20 cellular contexts compared by ENCODE assay signal in the genomic region with DNA sequence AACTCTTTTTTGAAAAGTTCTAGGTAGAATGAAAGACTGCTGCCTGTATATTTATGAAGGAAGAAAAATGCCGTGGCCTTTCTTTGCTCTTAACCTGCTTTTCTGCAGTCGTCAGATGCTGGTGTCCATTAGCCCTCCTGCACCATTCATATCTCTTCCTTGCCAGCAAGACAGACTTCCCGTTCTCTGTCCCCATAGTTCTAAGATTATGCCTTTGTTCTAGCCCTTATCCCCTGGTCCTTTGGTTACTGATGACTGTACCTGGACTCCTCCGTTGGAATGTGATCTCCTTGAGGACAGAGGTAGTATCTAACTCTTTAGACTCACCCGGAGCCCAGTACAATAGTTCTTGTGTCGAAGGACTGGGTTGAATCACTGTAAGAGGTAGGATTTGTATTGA.
"Had no signal": no experiment of that assay in that cellular context is flagged by ENCODE, and none has a peak within 500 bp of the region (broad histone marks: within the 10 kb centered on the region; RNA-seq: fewer than 3 reads in every experiment).

No MANE protein-coding gene starts in this region.

- H3K27me3 Mint-ChIP-seq: memory B cell, naive B cell had no signal

- H3K36me3 ChIP-seq: left ventricle myocardium inferior, lower lobe of right lung, stomach, thoracic aorta, upper lobe of left lung, uterus had no signal

- H3K27ac ChIP-seq: hepatocyte, left ventricle myocardium inferior, lower lobe of right lung, thoracic aorta, uterus had no signal

- H3K4me2 ChIP-seq: hepatocyte had no signal

- H3K27me3 ChIP-seq: dorsolateral prefrontal cortex, hepatocyte, stomach, upper lobe of left lung, uterus had no signal

- H3K9me3 ChIP-seq: left ventricle myocardium inferior, lower lobe of right lung, stomach, thoracic aorta, upper lobe of left lung, uterus had no signal

- H2AFZ ChIP-seq: hepatocyte had no signal

- H3K36me3 Mint-ChIP-seq: memory B cell, naive B cell had no signal

- H3K9me3 Mint-ChIP-seq: memory B cell, naive B cell, nephron progenitor cell had no signal

- H3K4me1 ChIP-seq: uterus had no signal

- ATAC-seq: left cardiac atrium, lower lobe of right lung had no signal

- DNase-seq: cortex of kidney; effector CD8-positive, alpha-beta T cell; foreskin melanocyte; kidney; left cardiac atrium; left ventricle myocardium inferior; lower lobe of right lung; midbrain; naive B cell; nephron progenitor cell; stimulated activated CD4-positive, alpha-beta T cell treated with anti-CD3 and anti-CD28 coated beads, Interleukin-12 subunit alpha, Interleukin-12 subunit beta, amount 100 ng/mL, for 4 hours; stimulated activated naive CD4-positive, alpha-beta T cell; stomach; upper lobe of left lung; uterus had no signal

- H3K4me1 Mint-ChIP-seq: memory B cell had no signal

- H3K4me3 Mint-ChIP-seq: memory B cell, naive B cell, nephron progenitor cell had no signal

- H3K4me3 ChIP-seq: dorsolateral prefrontal cortex, hepatocyte, left ventricle myocardium inferior, lower lobe of right lung, skin epidermis, stomach, thoracic aorta, upper lobe of left lung, uterus had no signal

- H3K27ac Mint-ChIP-seq: memory B cell had no signal
